ENCODE assay signal across 22 cellular contexts in the genomic region with DNA sequence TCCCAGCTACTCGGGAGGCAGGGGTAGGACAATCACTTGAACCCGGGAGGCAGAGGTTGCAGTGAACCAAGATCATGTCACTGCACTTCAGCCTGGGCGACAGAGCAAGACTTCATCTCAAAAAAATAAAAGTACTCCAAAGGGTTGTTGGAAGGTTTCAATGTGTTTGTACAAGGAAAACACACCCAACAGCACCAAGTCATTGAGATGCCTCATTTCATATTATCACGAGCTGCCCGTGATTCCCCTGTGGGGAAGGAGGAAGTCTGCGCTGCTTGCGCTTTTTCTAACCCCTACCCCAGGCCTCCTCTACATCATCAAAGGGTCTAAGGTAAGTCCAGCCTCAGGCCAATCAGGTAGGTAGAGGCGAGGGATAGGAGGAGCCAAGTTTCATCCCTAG.
"Had no signal": no experiment of that assay in that cellular context is flagged by ENCODE, and none has a peak within 500 bp of the region (broad histone marks: within the 10 kb centered on the region; RNA-seq: fewer than 3 reads in every experiment).

No MANE protein-coding gene starts in this region.

- H2AFZ ChIP-seq: parathyroid adenoma had no signal

- H3K9me3 Mint-ChIP-seq: nephron progenitor cell; stimulated activated effector memory CD8-positive, alpha-beta T cell treated with anti-CD3 and anti-CD28 coated beads, Interleukin-12 subunit alpha, Interleukin-12 subunit beta, amount 100 ng/mL, for 72 hours; type B pancreatic cell had no signal

- H3K4me3 ChIP-seq: esophagus squamous epithelium, gastroesophageal sphincter, left ventricle myocardium inferior, lower lobe of right lung, psoas muscle, right lobe of liver, suprapubic skin, thyroid gland, uterus had no signal

- H3K36me3 Mint-ChIP-seq: type B pancreatic cell had no signal

- H3K27ac ChIP-seq: esophagus squamous epithelium, gastroesophageal sphincter, left ventricle myocardium inferior, lower lobe of right lung, parathyroid adenoma, psoas muscle, right lobe of liver, suprapubic skin, thyroid gland, uterus had no signal

- ATAC-seq: gastroesophageal sphincter; psoas muscle; right lobe of liver; stimulated activated effector memory CD8-positive, alpha-beta T cell treated with anti-CD3 and anti-CD28 coated beads, Interleukin-12 subunit alpha, Interleukin-12 subunit beta, amount 100 ng/mL, for 72 hours; stimulated activated naive CD8-positive, alpha-beta T cell treated with anti-CD3 and anti-CD28 coated beads, Interleukin-15, Interleukin-2, amounts not matched to agents 100 U/mL and 50 U/mL, for 24 hours had no signal

- H3K9ac ChIP-seq: parathyroid adenoma had no signal

- H3K4me1 ChIP-seq: esophagus squamous epithelium, gastroesophageal sphincter, lower lobe of right lung, parathyroid adenoma, psoas muscle, right lobe of liver, suprapubic skin, uterus had no signal

- H3K27ac Mint-ChIP-seq: nephron progenitor cell; stimulated activated effector memory CD8-positive, alpha-beta T cell treated with anti-CD3 and anti-CD28 coated beads, Interleukin-12 subunit alpha, Interleukin-12 subunit beta, amount 100 ng/mL, for 72 hours; type B pancreatic cell had no signal

- DNase-seq: dermis blood vessel endothelial cell; esophagus squamous epithelium; foreskin fibroblast; glutamatergic neuron; left ventricle myocardium inferior; lower lobe of right lung; mesenchymal stem cell; midbrain; nephron progenitor cell; psoas muscle; retina; right lobe of liver; stimulated activated CD4-positive, alpha-beta T cell treated with anti-CD3 and anti-CD28 coated beads, Interleukin-4, amount 100 ng/mL, for 1 hour; stimulated activated CD8-positive, alpha-beta memory T cell treated with anti-CD3 and anti-CD28 coated beads, Interleukin-4, amount 100 ng/mL, for 48 hours; stimulated activated naive CD8-positive, alpha-beta T cell treated with anti-CD3 and anti-CD28 coated beads, Interleukin-15, Interleukin-2, amounts not matched to agents 100 U/mL and 50 U/mL, for 24 hours; thyroid gland; uterus had no signal

- H3K36me3 ChIP-seq: uterus had no signal

- H3K4me3 Mint-ChIP-seq: nephron progenitor cell; stimulated activated effector memory CD8-positive, alpha-beta T cell treated with anti-CD3 and anti-CD28 coated beads, Interleukin-12 subunit alpha, Interleukin-12 subunit beta, amount 100 ng/mL, for 72 hours; type B pancreatic cell had no signal

- H3K27me3 ChIP-seq: esophagus squamous epithelium, gastroesophageal sphincter, right lobe of liver, suprapubic skin, thyroid gland, uterus had no signal

- H3K27me3 Mint-ChIP-seq: type B pancreatic cell had no signal

- H3K9me3 ChIP-seq: esophagus squamous epithelium, gastroesophageal sphincter, left ventricle myocardium inferior, lower lobe of right lung, psoas muscle, right lobe of liver, suprapubic skin, thyroid gland, uterus had no signal
